Comparison of ENCODE assay signal across 9 cellular contexts in genomic region chr19:13156968-13157882, GRCh38. TPM values are rescaled to one million over a fixed set of nuclear protein-coding genes. Genes with fewer than 3 reads are reported as not detected.
DNase-seq lines count a peak whose midpoint lies in the region; ATAC-seq and TF ChIP-seq lines count a peak whose summit lies in the region.
"Had no signal": no experiment of that assay in that cellular context is flagged by ENCODE, and none has a peak within 500 bp of the region (broad histone marks: within the 10 kb centered on the region; RNA-seq: fewer than 3 reads in every experiment).

No MANE protein-coding gene starts in this region.

- DNase-seq in CD14-positive monocyte (ENCODE audit: low spot score) (no peak), H9 (no peak), memory B cell (ENCODE audit: low spot score in 2 of 2) (no peak), DMS79 treated with DMSO at 0.1 percent for 48 hours (lab: John Stamatoyannopoulos, UW) (no peak), Right ventricle myocardium superior (no peak)
- DNase-seq in activated naive CD4-positive, alpha-beta T cell treated with anti-CD3 and anti-CD28 coated beads, Interleukin-2, amount 50 U/mL, for 72 hours (ENCODE audit: low spot score in 2 of 2): no peak
- DNase-seq: T-helper 9 cell had no signal

- H3K27me3 ChIP-seq in H9 (ENCODE audit: insufficient read depth, low read length): no peaks in the 10 kb centered on the region

- H3K14ac ChIP-seq in H9 (ENCODE audit: insufficient read depth, low read length): no peak overlapping the region

- H3K4me2 ChIP-seq in H9 (ENCODE audit: insufficient read depth, insufficient read length, low read length): no peak overlapping the region

- WGBS in H9 (ENCODE audit: extremely low coverage, insufficient read length, low lambda C conversion rate): no CpG with 5 or more reads among the region's 11 CpGs

- no peak overlapping the region for H2AFZ ChIP-seq in H9 (ENCODE audit: low read length)

- H3K23ac ChIP-seq in H9 (ENCODE audit: insufficient read length, low read depth, low read length): no peak overlapping the region

- no peaks in the 10 kb centered on the region for H3K9me3 ChIP-seq in H9 (ENCODE audit: control insufficient read depth, low read depth, low read length)

- no peak overlapping the region for H3K18ac ChIP-seq in H9 (ENCODE audit: insufficient read length, low read depth, low read length)

- peaks cover 17% of the 10 kb centered on the region; the same call in 1 of the 2 replicates for H3K79me2 ChIP-seq in H9 (ENCODE audit: insufficient read depth, low read length)

- H3K79me1 ChIP-seq in H9 (ENCODE audit: insufficient read depth, low read depth, low read length, poor library complexity, severe bottlenecking): no peaks in the 10 kb centered on the region

- no peak overlapping the region for H3K4ac ChIP-seq in H9 (ENCODE audit: low read depth, low read length)

- H3K4me1 Mint-ChIP-seq in CD14-positive monocyte (peaks cover 38% of the 10 kb centered on the region), H9 (peaks cover 20 to 25% of the 10 kb centered on the region in 2 experiments), memory B cell (peaks cover 28% of the 10 kb centered on the region)

- intact Hi-C loops in CD14-positive monocyte (cut with micrococcal nuclease) (loop anchor here in 1 of 2 donors (10.0 kb wide), 1 partner anchor 688 kb away; no protein-coding TSS in a partner anchor), Right ventricle myocardium superior (cut with DNase I) (no loop called here)

- H4K91ac ChIP-seq in H9 (ENCODE audit: insufficient read length, low read depth, low read length): no peak overlapping the region

- H3K9me3 Mint-ChIP-seq in CD14-positive monocyte (peaks cover 0 to 9% (median 5%) of the 10 kb centered on the region in 7 donors), H9 (peaks cover 8 to 9% of the 10 kb centered on the region in 2 experiments; a peak in 3 of 5 replicates), memory B cell (no peaks in the 10 kb centered on the region)
- H3K9me3 Mint-ChIP-seq in activated naive CD4-positive, alpha-beta T cell treated with anti-CD3 and anti-CD28 coated beads, Interleukin-2, amount 50 U/mL, for 72 hours: no peaks in the 10 kb centered on the region

- H4K5ac ChIP-seq in H9 (ENCODE audit: insufficient read length, low read depth, low read length): no peak overlapping the region

- no peaks in the 10 kb centered on the region for H4K20me1 ChIP-seq in H9 (ENCODE audit: control insufficient read depth, insufficient read depth, insufficient read length)

- peak overlapping the region; percentile 70 to 98 for H3K4me3 Mint-ChIP-seq in CD14-positive monocyte
- peak overlapping the region in 1 of 2 experiments; percentile 79; a peak in 2 of 5 replicates for H3K4me3 Mint-ChIP-seq in H9
- peak overlapping the region; percentile 88 for H3K4me3 Mint-ChIP-seq in memory B cell

- H2BK20ac ChIP-seq in H9 (ENCODE audit: low read depth, low read length, poor library complexity, severe bottlenecking): no peak overlapping the region

- H2BK12ac ChIP-seq in H9 (ENCODE audit: insufficient read length, low read depth, low read length): no peak overlapping the region

- no peak overlapping the region for H3K27ac ChIP-seq in H9 (ENCODE audit: insufficient read length, low read depth, low read length)

- H3K56ac ChIP-seq in H9 (ENCODE audit: insufficient read length, low read depth, low read length): no peak overlapping the region

- peaks cover 2% of the 10 kb centered on the region; the same call in 1 of the 2 replicates for H3K4me1 ChIP-seq in H9 (ENCODE audit: insufficient read depth, low read length)

- H3K27ac Mint-ChIP-seq in CD14-positive monocyte (peak overlapping the region; percentile 89 to 99 (median 92)), H9 (peak overlapping the region in 2 of 3 experiments; percentile 56 to 57; a peak in 3 of 7 replicates), memory B cell (peak overlapping the region; percentile 96)
- H3K27ac Mint-ChIP-seq in activated naive CD4-positive, alpha-beta T cell treated with anti-CD3 and anti-CD28 coated beads, Interleukin-2, amount 50 U/mL, for 72 hours: peak overlapping the region; percentile 91 to 97

- peak; percentile 6 to 41 for ATAC-seq in activated naive CD4-positive, alpha-beta T cell treated with anti-CD3 and anti-CD28 coated beads, Interleukin-2, amount 50 U/mL, for 72 hours
- ATAC-seq in memory B cell (ENCODE audit: low read depth) (no peak), Right ventricle myocardium superior (ENCODE audit: poor library complexity) (no peak), GM21786 (IDR thresholded peaks at IDR 0.05; ENCODE audit: unreplicated experiment) (no peak), GM18870 (IDR thresholded peaks at IDR 0.05; ENCODE audit: unreplicated experiment) (no peak)

- H3T11ph ChIP-seq in H9 (ENCODE audit: low read length): no peak overlapping the region

- no peak overlapping the region for H2BK5ac ChIP-seq in H9 (ENCODE audit: insufficient read length, low read length)

- H2BK15ac ChIP-seq in H9 (ENCODE audit: low read depth, low read length): no peak overlapping the region

- no peak overlapping the region for H2AK5ac ChIP-seq in H9 (ENCODE audit: insufficient read length, low read length)

- no peak overlapping the region for H2BK120ac ChIP-seq in H9 (ENCODE audit: low read depth, low read length, poor library complexity, severe bottlenecking)

- H3K36me3 Mint-ChIP-seq in CD14-positive monocyte (peaks cover 6 to 17% of the 10 kb centered on the region in 2 donors), H9 (ENCODE audit: insufficient read depth in 1 of 3, low read depth in 3 of 3) (peaks cover 14 to 21% (median 18%) of the 10 kb centered on the region in 3 experiments), memory B cell (peaks cover 13% of the 10 kb centered on the region)
- peaks cover 28 to 30% of the 10 kb centered on the region in 2 donors for H3K36me3 Mint-ChIP-seq in activated naive CD4-positive, alpha-beta T cell treated with anti-CD3 and anti-CD28 coated beads, Interleukin-2, amount 50 U/mL, for 72 hours

- H3K27me3 Mint-ChIP-seq in CD14-positive monocyte (ENCODE audit: low read depth in 3 of 3) (peaks cover 0 to 13% (median 0%) of the 10 kb centered on the region in 3 donors), H9 (ENCODE audit: low read depth) (peaks cover 12% of the 10 kb centered on the region), memory B cell (no peaks in the 10 kb centered on the region)

- H3K23me2 ChIP-seq in H9 (ENCODE audit: insufficient read length, low read depth, low read length, poor library complexity, severe bottlenecking): peaks cover 7% of the 10 kb centered on the region

- H4K8ac ChIP-seq in H9 (replicated peaks; ENCODE audit: insufficient read length, low read depth, low read length): no peak overlapping the region

- TF ChIP-seq CTCF in CD14-positive monocyte (IDR thresholded peaks at IDR 0.05) (no peak), H9 (conservative IDR thresholded peaks at IDR 0.05) (no peak)

- H3K9ac ChIP-seq in H9 (ENCODE audit: extremely low read depth, insufficient read length, low read length): no peak overlapping the region

RNA-seq across cellular contexts. Expression of gene IER2, which starts 7.0 kb away (rescaled TPM):
- 100 to 1,000 TPM; 355 to 601 TPM for polyA plus RNA-seq in CD14-positive monocyte
- total RNA-seq in H9 (2021) (160 and 165 TPM in 2 replicates), Right ventricle myocardium superior (17.7 TPM)
- total RNA-seq in activated naive CD4-positive, alpha-beta T cell treated with anti-CD3 and anti-CD28 coated beads, Interleukin-2, amount 50 U/mL, for 72 hours: 100 to 1,000 TPM; 111 to 174 TPM

RNA-seq across cellular contexts. Expression of gene STX10, which starts 7.0 kb away (rescaled TPM):
- polyA plus RNA-seq in CD14-positive monocyte: 100 to 1,000 TPM; 158 to 172 TPM
- total RNA-seq in H9 (2021) (39.4 and 40.5 TPM in 2 replicates), Right ventricle myocardium superior (38.2 TPM)
- total RNA-seq in activated naive CD4-positive, alpha-beta T cell treated with anti-CD3 and anti-CD28 coated beads, Interleukin-2, amount 50 U/mL, for 72 hours: 10 to 100 TPM; 67.2 to 77.1 TPM

RNA-seq across cellular contexts. Expression of gene NACC1, which starts 39.2 kb away (rescaled TPM):
- 1 to 10 TPM; 1.1 to 2.2 TPM for polyA plus RNA-seq in CD14-positive monocyte
- total RNA-seq in H9 (2021) (198 and 210 TPM in 2 replicates), Right ventricle myocardium superior (44.6 TPM)
- 10 to 100 TPM; 56.0 to 67.0 TPM for total RNA-seq in activated naive CD4-positive, alpha-beta T cell treated with anti-CD3 and anti-CD28 coated beads, Interleukin-2, amount 50 U/mL, for 72 hours

RNA-seq across cellular contexts. Expression of gene TRMT1, which starts 40.7 kb away (rescaled TPM):
- polyA plus RNA-seq in CD14-positive monocyte: 10 to 100 TPM; 14.5 TPM
- total RNA-seq in H9 (2021) (92.8 and 95.7 TPM in 2 replicates), Right ventricle myocardium superior (18.4 TPM)
- 10 to 100 TPM; 65.5 to 82.4 TPM for total RNA-seq in activated naive CD4-positive, alpha-beta T cell treated with anti-CD3 and anti-CD28 coated beads, Interleukin-2, amount 50 U/mL, for 72 hours

RNA-seq across cellular contexts. Expression of gene LYL1, which starts 54.6 kb away (rescaled TPM):
- 10 to 100 TPM; 35.7 to 37.1 TPM for polyA plus RNA-seq in CD14-positive monocyte
- total RNA-seq in H9 (2021): 0.63 and 0.86 TPM in 2 replicates
- 1 to 10 TPM in 1 of 2 donors, under 1 TPM in 1; 0.71 to 3.2 TPM for total RNA-seq in activated naive CD4-positive, alpha-beta T cell treated with anti-CD3 and anti-CD28 coated beads, Interleukin-2, amount 50 U/mL, for 72 hours
- 7.2 TPM for total RNA-seq in Right ventricle myocardium superior

Comparison
In these comparisons a context has a peak if more than half of its experiments do, and no peak if none do; other contexts are left out.
1. ATAC-seq: peak in activated naive CD4-positive, alpha-beta T cell treated with anti-CD3 and anti-CD28 coated beads, Interleukin-2, amount 50 U/mL, for 72 hours (2 of 2); none in memory B cell (single experiment), Right ventricle myocardium superior (single experiment), GM21786 (single experiment) and GM18870 (single experiment).
2. Peak in every context shown above with its lines, with median percentiles within 50 percentile points of each other: H3K27ac Mint-ChIP-seq.